In genomic region chr16:54847207-54847606, GRCh38 we compare ENCODE assay signal across 15 cellular contexts.
DNase-seq lines count a peak whose midpoint lies in the region; ATAC-seq and TF ChIP-seq lines count a peak whose summit lies in the region.
"Had no signal": no experiment of that assay in that cellular context is flagged by ENCODE, and none has a peak within 500 bp of the region (broad histone marks: within the 10 kb centered on the region; RNA-seq: fewer than 3 reads in every experiment).

No MANE protein-coding gene starts in this region.

- DNase-seq in DMS79 (lab: John Stamatoyannopoulos, UW), result peak; percentile 7
- DNase-seq in M059J (ENCODE audit: low read depth), result peak; percentile 11
- DNase-seq in astrocyte of the hippocampus (ENCODE audit: low read depth, low spot score), result peak; percentile 1
- DNase-seq in nephron progenitor cell, result no peak
- DNase-seq in NCI-H82 treated with DMSO at 0.1 percent for 48 hours (lab: John Stamatoyannopoulos, UW; ENCODE audit: unreplicated experiment), result no peak
- DNase-seq in NOMO-1 treated with dmso at 0.1 percent for 144 hours (lab: John Stamatoyannopoulos, UW; ENCODE audit: unreplicated experiment), result no peak
- DNase-seq: activated CD4-positive, alpha-beta T cell treated with anti-CD3 and anti-CD28 coated beads for 36 hours; activated naive CD8-positive, alpha-beta T cell treated with anti-CD3 and anti-CD28 coated beads, Interleukin-2, amount 10 ng/mL, durations not matched to agents 7 days and 5 days; GF-D8; H7; thyroid gland had no signal

- peaks cover 32% of the 10 kb centered on the region for H3K9me3 Mint-ChIP-seq in nephron progenitor cell

- no peak for TF ChIP-seq CTCF in nephron progenitor cell (IDR thresholded peaks at IDR 0.05)

- H3K4me1 Mint-ChIP-seq in nephron progenitor cell, result peaks cover 27% of the 10 kb centered on the region
- H3K4me1 Mint-ChIP-seq: activated CD4-positive, alpha-beta T cell treated with anti-CD3 and anti-CD28 coated beads for 36 hours; activated naive CD8-positive, alpha-beta T cell treated with anti-CD3 and anti-CD28 coated beads, Interleukin-2, amount 10 ng/mL, durations not matched to agents 7 days and 5 days; central memory CD8-positive, alpha-beta T cell had no signal

- peaks cover 8% of the 10 kb centered on the region for H3K36me3 Mint-ChIP-seq in nephron progenitor cell (ENCODE audit: low read depth)
- H3K36me3 Mint-ChIP-seq: activated naive CD8-positive, alpha-beta T cell treated with anti-CD3 and anti-CD28 coated beads, Interleukin-2, amount 10 ng/mL, durations not matched to agents 7 days and 5 days had no signal

- peak overlapping the region; percentile 62 for H3K27ac Mint-ChIP-seq in nephron progenitor cell
- H3K27ac Mint-ChIP-seq: activated CD4-positive, alpha-beta T cell treated with anti-CD3 and anti-CD28 coated beads for 36 hours; activated naive CD8-positive, alpha-beta T cell treated with anti-CD3 and anti-CD28 coated beads, Interleukin-2, amount 10 ng/mL, durations not matched to agents 7 days and 5 days had no signal

- H3K27me3 Mint-ChIP-seq in nephron progenitor cell (ENCODE audit: low read depth, poor library complexity), result peaks cover 7% of the 10 kb centered on the region
- H3K27me3 Mint-ChIP-seq: activated naive CD8-positive, alpha-beta T cell treated with anti-CD3 and anti-CD28 coated beads, Interleukin-2, amount 10 ng/mL, durations not matched to agents 7 days and 5 days; central memory CD8-positive, alpha-beta T cell had no signal

- H3K4me3 Mint-ChIP-seq in nephron progenitor cell, result peak overlapping the region; percentile 37
- H3K4me3 Mint-ChIP-seq: activated CD4-positive, alpha-beta T cell treated with anti-CD3 and anti-CD28 coated beads for 36 hours; activated naive CD8-positive, alpha-beta T cell treated with anti-CD3 and anti-CD28 coated beads, Interleukin-2, amount 10 ng/mL, durations not matched to agents 7 days and 5 days; central memory CD8-positive, alpha-beta T cell had no signal

- ATAC-seq in activated CD4-positive, CD25-positive, alpha-beta regulatory T cell treated with anti-CD3 and anti-CD28 coated beads, Interleukin-2, amount 50 U/mL, for 24 hours, result no peak
- ATAC-seq in HG02763 (IDR thresholded peaks at IDR 0.05; ENCODE audit: unreplicated experiment), result no peak
- ATAC-seq: activated CD4-positive, alpha-beta T cell treated with anti-CD3 and anti-CD28 coated beads for 36 hours; Panc1 had no signal

Comparison
In these comparisons a context has a peak if more than half of its experiments do, and no peak if none do; other contexts are left out.
1. DNase-seq: peak in DMS79 (single experiment), M059J (single experiment) and astrocyte of the hippocampus (single experiment); none in nephron progenitor cell (single experiment), NCI-H82 treated with DMSO at 0.1 percent for 48 hours (single experiment) and NOMO-1 treated with dmso at 0.1 percent for 144 hours (single experiment).